ENCODE assay signal across 8 cellular contexts in genomic region chr11:62545437-62546243, GRCh38. TPM values are rescaled to one million over a fixed set of nuclear protein-coding genes. Genes with fewer than 3 reads are reported as not detected.
DNase-seq lines count a peak whose midpoint lies in the region; ATAC-seq, FAIRE-seq and TF ChIP-seq lines count a peak whose summit lies in the region.

No MANE protein-coding gene starts in this region.

- TF ChIP-seq EP300 in SK-N-SH (IDR thresholded peaks at IDR 0.05; ENCODE audit: borderline replicate concordance in 1 of 2, low read depth in 1 of 2, low read length in 1 of 2): peak; percentile 63 to 94; a peak in 2 of 4 replicates

- H3K9me3 Mint-ChIP-seq in astrocyte (ENCODE audit: unreplicated experiment) (no peaks in the 10 kb centered on the region), progenitor cell of endocrine pancreas (ENCODE audit: low read depth) (no peaks in the 10 kb centered on the region)

- peaks cover 38% of the 10 kb centered on the region for H3K4me1 Mint-ChIP-seq in astrocyte (ENCODE audit: low read depth, unreplicated experiment)
- peaks cover 35% of the 10 kb centered on the region for H3K4me1 Mint-ChIP-seq in progenitor cell of endocrine pancreas (ENCODE audit: low read depth)

- peaks cover 21% of the 10 kb centered on the region for H3F3A ChIP-seq in SK-N-SH (replicated peaks; ENCODE audit: insufficient read depth)

- H3K27me3 ChIP-seq in SK-N-SH (ENCODE audit: insufficient read depth) (no peaks in the 10 kb centered on the region), astrocyte (ENCODE audit: insufficient read depth, low read length) (no peaks in the 10 kb centered on the region), left ventricle myocardium inferior (ENCODE audit: low read depth) (no peaks in the 10 kb centered on the region)

- H3K4me2 ChIP-seq in SK-N-SH (peak overlapping the region; percentile 98), astrocyte (ENCODE audit: low read length) (peak overlapping the region; percentile 90)

- H2AFZ ChIP-seq in SK-N-SH (ENCODE audit: low read depth) (no peak overlapping the region), astrocyte (ENCODE audit: low read depth, low read length) (peak overlapping the region; percentile 53)

- FAIRE-seq in astrocyte (lab: Jason Lieb, UNC): no peak

- CTCF ChIA-PET in AG04449 (lab: Yijun Ruan, JAX): interaction anchor here (8.6 to 16.0 kb wide), 3 partner anchors 10 to 153 kb away, joined by 187 to 320 read pairs (median 187); partner anchors contain the start of gene SCGB1A1
- CTCF ChIA-PET in SK-N-SH (lab: Yijun Ruan, JAX): interaction anchor here (1.0 to 10.9 kb wide), 6 partner anchors 11 to 207 kb away, joined by 3 to 195 read pairs (median 47); no protein-coding TSS in a partner anchor

- peaks cover 49% of the 10 kb centered on the region for H4K20me1 ChIP-seq in SK-N-SH (ENCODE audit: insufficient read depth)
- H4K20me1 ChIP-seq in astrocyte (ENCODE audit: insufficient read depth, low read length): peaks cover 48% of the 10 kb centered on the region

- peak overlapping the region; percentile 99 for H3K9ac ChIP-seq in SK-N-SH
- H3K9ac ChIP-seq in astrocyte (ENCODE audit: low read length): peak overlapping the region; percentile 91

- no peak for ATAC-seq in GM18517 (IDR thresholded peaks at IDR 0.05; ENCODE audit: unreplicated experiment)
- no peak for ATAC-seq in GM21786 (IDR thresholded peaks at IDR 0.05; ENCODE audit: unreplicated experiment)

- no peaks in the 10 kb centered on the region for H3K9me2 ChIP-seq in SK-N-SH

- H3K27ac Mint-ChIP-seq in astrocyte (ENCODE audit: unreplicated experiment) (peak overlapping the region; percentile 83), progenitor cell of endocrine pancreas (peak overlapping the region; percentile 89)

- no peaks in the 10 kb centered on the region for H3K36me3 Mint-ChIP-seq in astrocyte (ENCODE audit: low read depth, unreplicated experiment)
- H3K36me3 Mint-ChIP-seq in progenitor cell of endocrine pancreas (ENCODE audit: insufficient read depth): no peaks in the 10 kb centered on the region

- H3K4me3 Mint-ChIP-seq in astrocyte (ENCODE audit: unreplicated experiment) (peak overlapping the region; percentile 97), progenitor cell of endocrine pancreas (ENCODE audit: low read depth) (peak overlapping the region; percentile 82)

- peaks cover 0 to 9% of the 10 kb centered on the region in 2 experiments for H3K36me3 ChIP-seq in SK-N-SH (replicated peaks in 1 of 2; ENCODE audit: control insufficient read depth in 1 of 2, insufficient read depth in 2 of 2, low read length in 1 of 2)
- H3K36me3 ChIP-seq in astrocyte (ENCODE audit: insufficient read depth, low read length): no peaks in the 10 kb centered on the region
- no peaks in the 10 kb centered on the region for H3K36me3 ChIP-seq in left ventricle myocardium inferior

- H3K27me3 Mint-ChIP-seq in astrocyte (ENCODE audit: low read depth, unreplicated experiment) (no peaks in the 10 kb centered on the region), progenitor cell of endocrine pancreas (peaks cover 46% of the 10 kb centered on the region)

- H3K4me3 ChIP-seq in AG04449 (ENCODE audit: low read depth, low read length): peak overlapping the region; percentile 98
- H3K4me3 ChIP-seq in SK-N-SH (ENCODE audit: low read depth in 2 of 2, low read length in 1 of 2): peak overlapping the region; percentile 75 to 98
- peak overlapping the region; percentile 95 for H3K4me3 ChIP-seq in astrocyte (ENCODE audit: insufficient read depth, low read depth, low read length)
- H3K4me3 ChIP-seq in left ventricle myocardium inferior: peak overlapping the region; percentile 100

- WGBS in SK-N-SH (ENCODE audit: low lambda C conversion rate): under 1% methylated on average over 27 of the region's 59 CpGs

- 0 out of 2 replicates have a peak, but pooled peaks have one; percentile 26 for TF ChIP-seq RAD21 in SK-N-SH (IDR thresholded peaks at IDR 0.05; ENCODE audit: low read length)

- intact Hi-C loops in left ventricle myocardium inferior (cut with micrococcal nuclease): loop anchor here (10.0 kb wide), 2 partner anchors 121 to 151 kb away; no protein-coding TSS in a partner anchor

- DNase-seq in AG04449 (ENCODE audit: low read depth, low spot score): peak; percentile 57
- DNase-seq in HCEC 1CT: peak; percentile 90
- DNase-seq in SK-N-SH: peak; percentile 86
- peak; percentile 89 for DNase-seq in astrocyte (ENCODE audit: low read depth)
- peak; percentile 95 for DNase-seq in left ventricle myocardium inferior
- DNase-seq in progenitor cell of endocrine pancreas (ENCODE audit: low spot score, unreplicated experiment): peak; percentile 47

- H3K4me1 ChIP-seq in SK-N-SH (ENCODE audit: control insufficient read depth in 1 of 2, insufficient read depth in 2 of 2, low read depth in 1 of 2, low read length in 1 of 2) (peaks cover 28 to 47% of the 10 kb centered on the region in 2 experiments; a peak in 3 of 4 replicates), astrocyte (ENCODE audit: insufficient read depth, low read length) (peaks cover 52% of the 10 kb centered on the region), left ventricle myocardium inferior (peaks cover 98% of the 10 kb centered on the region)

- H3K27ac ChIP-seq in SK-N-SH (ENCODE audit: low read depth in 2 of 2, low read length in 1 of 2) (peak overlapping the region; percentile 74 to 82), astrocyte (ENCODE audit: low read depth, low read length) (peak overlapping the region; percentile 87), left ventricle myocardium inferior (replicated peaks) (peak overlapping the region; percentile 100)

- peak; percentile 9 for TF ChIP-seq CTCF in AG04449 (IDR thresholded peaks at IDR 0.05; ENCODE audit: insufficient read depth, low read length, missing control alignments)
- no peak; the same call in 1 of the 2 replicates for TF ChIP-seq CTCF in SK-N-SH (IDR thresholded peaks at IDR 0.05)
- no peak for TF ChIP-seq CTCF in astrocyte (IDR thresholded peaks at IDR 0.05; ENCODE audit: insufficient read depth, low read depth, low read length)
- peak; percentile 23 for TF ChIP-seq CTCF in left ventricle myocardium inferior (IDR thresholded peaks at IDR 0.05; ENCODE audit: borderline replicate concordance)
- TF ChIP-seq CTCF in progenitor cell of endocrine pancreas (IDR thresholded peaks at IDR 0.05; ENCODE audit: unreplicated experiment): no peak

- POLR2A ChIA-PET in AG04449 (lab: Yijun Ruan, JAX): interaction anchor here (0.7 to 4.3 kb wide), 10 partner anchors 8 to 151 kb away, joined by 3 to 77 read pairs (median 6); partner anchors contain the start of genes B3GAT3, C11orf98, CSKMT and EEF1G
- POLR2A ChIA-PET in SK-N-SH (lab: Yijun Ruan, JAX): interaction anchor here (1.2 to 1.5 kb wide), 2 partner anchors 12 to 46 kb away, joined by 5 to 6 read pairs; partner anchors contain the start of gene TUT1

- H3K9me3 ChIP-seq in SK-N-SH (no peaks in the 10 kb centered on the region), astrocyte (ENCODE audit: insufficient read depth, low read depth, low read length) (no peaks in the 10 kb centered on the region), left ventricle myocardium inferior (replicated peaks) (no peaks in the 10 kb centered on the region)

- H3K79me2 ChIP-seq in SK-N-SH (ENCODE audit: insufficient read depth) (peaks cover 76% of the 10 kb centered on the region), astrocyte (ENCODE audit: insufficient read depth, low read length) (peaks cover 67% of the 10 kb centered on the region)

TF ChIP-seq in SK-N-SH, 30 proteins besides CTCF, POLR2A, EP300 and RAD21 (continues in another document):
- TF ChIP-seq, protein P1, sequence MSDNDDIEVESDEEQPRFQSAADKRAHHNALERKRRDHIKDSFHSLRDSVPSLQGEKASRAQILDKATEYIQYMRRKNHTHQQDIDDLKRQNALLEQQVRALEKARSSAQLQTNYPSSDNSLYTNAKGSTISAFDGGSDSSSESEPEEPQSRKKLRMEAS (IDR thresholded peaks at IDR 0.05; ENCODE audit: low read depth): peak; percentile 67
- TF ChIP-seq ZBTB33 (IDR thresholded peaks at IDR 0.05; ENCODE audit: borderline replicate concordance, low read depth) (0 out of 2 replicates have a peak, but pooled peaks have one; percentile 54), FOSL2 (IDR thresholded peaks at IDR 0.05; ENCODE audit: borderline replicate concordance, low read depth) (peak; percentile 86; the same call in 1 of the 2 replicates)

RNA-seq across cellular contexts. Expression of gene AHNAK, which starts 1.0 kb away (rescaled TPM):
- 57.8 and 62.3 TPM in 2 replicates for polyA plus RNA-seq in SK-N-SH (2012; rRNA removed)
- polyA plus RNA-seq in SK-N-SH (2012; cell fraction: cytosol; rRNA removed): 49.7 and 55.0 TPM in 2 replicates
- 78.7 and 115 TPM in 2 replicates for polyA plus RNA-seq in SK-N-SH (2012; cell fraction: nucleus; rRNA removed)
- total RNA-seq in astrocyte (305 and 378 TPM in 2 replicates), left ventricle myocardium inferior (290 TPM), progenitor cell of endocrine pancreas (27.2 and 39.8 TPM in 2 replicates)

RNA-seq across cellular contexts. Expression of gene EEF1G, which starts 28.1 kb away (rescaled TPM):
- polyA plus RNA-seq in SK-N-SH (2012; rRNA removed): 1,853 and 2,105 TPM in 2 replicates
- 1,837 and 2,039 TPM in 2 replicates for polyA plus RNA-seq in SK-N-SH (2012; cell fraction: cytosol; rRNA removed)
- polyA plus RNA-seq in SK-N-SH (2012; cell fraction: nucleus; rRNA removed): 604 and 627 TPM in 2 replicates
- total RNA-seq in astrocyte (1,185 and 1,298 TPM in 2 replicates), left ventricle myocardium inferior (958 TPM), progenitor cell of endocrine pancreas (1,931 and 1,938 TPM in 2 replicates)

RNA-seq across cellular contexts. Expression of gene TUT1, which starts 45.7 kb away (rescaled TPM):
- polyA plus RNA-seq in SK-N-SH (2012; rRNA removed): 27.3 and 30.0 TPM in 2 replicates
- polyA plus RNA-seq in SK-N-SH (2012; cell fraction: cytosol; rRNA removed): 10.5 and 13.8 TPM in 2 replicates
- polyA plus RNA-seq in SK-N-SH (2012; cell fraction: nucleus; rRNA removed): 97.9 and 105 TPM in 2 replicates
- 16.8 and 18.3 TPM in 2 replicates for total RNA-seq in astrocyte
- 12.5 TPM for total RNA-seq in left ventricle myocardium inferior
- total RNA-seq in progenitor cell of endocrine pancreas: 23.1 and 26.0 TPM in 2 replicates

RNA-seq across cellular contexts. Expression of gene MTA2, which starts 56.0 kb away (rescaled TPM):
- polyA plus RNA-seq in SK-N-SH (2012; rRNA removed): 18.4 and 20.6 TPM in 2 replicates
- 12.7 and 15.6 TPM in 2 replicates for polyA plus RNA-seq in SK-N-SH (2012; cell fraction: cytosol; rRNA removed)
- polyA plus RNA-seq in SK-N-SH (2012; cell fraction: nucleus; rRNA removed): 57.9 and 72.2 TPM in 2 replicates
- total RNA-seq in astrocyte (123 and 136 TPM in 2 replicates), left ventricle myocardium inferior (26.3 TPM), progenitor cell of endocrine pancreas (134 and 140 TPM in 2 replicates)

Comparison
In these comparisons a context has a peak if more than half of its experiments do, and no peak if none do; other contexts are left out.
1. CTCF ChIP-seq: peak in AG04449 (single experiment) and left ventricle myocardium inferior (single experiment); none in SK-N-SH (single experiment), astrocyte (single experiment) and progenitor cell of endocrine pancreas (single experiment).
2. Peak in every context shown above with its lines, with median percentiles within 50 percentile points of each other: DNase-seq, H3K4me3 ChIP-seq and H3K27ac ChIP-seq.